Comparison of ENCODE assay signal across 16 cellular contexts in the genomic region with DNA sequence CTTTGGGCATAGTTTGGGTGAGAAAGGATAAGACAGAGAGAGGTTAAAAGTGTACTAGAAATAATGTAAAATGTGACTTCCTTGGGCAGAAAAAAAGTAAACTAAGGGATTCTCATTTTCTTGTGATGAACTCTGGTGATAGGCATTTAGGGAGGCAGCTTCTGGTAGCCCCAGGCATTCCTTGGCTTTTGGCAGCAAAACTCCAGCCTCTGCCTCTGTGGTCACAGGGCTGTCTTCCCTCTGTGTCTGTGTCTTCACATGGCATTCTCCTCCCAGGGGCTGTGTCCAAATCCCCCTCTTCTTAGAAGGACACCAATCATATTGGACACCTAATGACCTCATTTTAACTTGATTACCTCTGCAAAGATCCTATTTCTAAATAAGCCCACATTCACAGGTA. TPM values are rescaled to one million over a fixed set of nuclear protein-coding genes. Genes with fewer than 3 reads are reported as not detected.
DNase-seq lines count a peak whose midpoint lies in the region; TF ChIP-seq lines count a peak whose summit lies in the region.
"Had no signal": no experiment of that assay in that cellular context is flagged by ENCODE, and none has a peak within 500 bp of the region (broad histone marks: within the 10 kb centered on the region; RNA-seq: fewer than 3 reads in every experiment).

No MANE protein-coding gene starts in this region.

- no peak overlapping the region for H3K4me3 ChIP-seq in trophoblast cell (ENCODE audit: low read depth, low read length)
- no peak overlapping the region for H3K4me3 ChIP-seq in coronary artery
- H3K4me3 ChIP-seq: HAP-1 had no signal

- H3K79me1 ChIP-seq in trophoblast cell (ENCODE audit: low read length): no peaks in the 10 kb centered on the region

- no peak overlapping the region for H2AFZ ChIP-seq in trophoblast cell (ENCODE audit: insufficient read depth, low read length, poor library complexity)

- no peak overlapping the region for H3K27ac ChIP-seq in trophoblast cell (ENCODE audit: low read depth, low read length)
- no peak overlapping the region for H3K27ac ChIP-seq in coronary artery

- H3K9me3 ChIP-seq in trophoblast cell (ENCODE audit: insufficient read depth, low read depth, low read length): no peaks in the 10 kb centered on the region
- H3K9me3 ChIP-seq: HAP-1 had no signal

- no peaks in the 10 kb centered on the region for H3K79me2 ChIP-seq in trophoblast cell (ENCODE audit: control insufficient read depth, insufficient read depth, low read length, poor library complexity)

- H4K12ac ChIP-seq in trophoblast cell (ENCODE audit: low read depth, low read length): no peak overlapping the region

- no peaks in the 10 kb centered on the region for H3K27me3 ChIP-seq in trophoblast cell (ENCODE audit: insufficient read depth, low read length)

- H2BK12ac ChIP-seq in trophoblast cell (ENCODE audit: low read length): no peak overlapping the region

- H3K4ac ChIP-seq in trophoblast cell (ENCODE audit: low read depth, low read length): no peak overlapping the region

- H2BK5ac ChIP-seq in trophoblast cell (ENCODE audit: low read depth, low read length, poor library complexity): no peak overlapping the region

- no peak overlapping the region for H3K4me2 ChIP-seq in trophoblast cell (ENCODE audit: low read length)

- H3K36me3 ChIP-seq in trophoblast cell (ENCODE audit: control insufficient read depth in 1 of 2, insufficient read depth in 2 of 2, low read length in 2 of 2): no peaks in the 10 kb centered on the region
- H3K36me3 ChIP-seq: HAP-1 had no signal

- H3K9ac ChIP-seq in trophoblast cell (ENCODE audit: low read length): no peak overlapping the region

- no peak overlapping the region for H2AK5ac ChIP-seq in trophoblast cell (ENCODE audit: low read length)

- H2BK120ac ChIP-seq in trophoblast cell (ENCODE audit: insufficient read depth, low read length, poor library complexity): no peak overlapping the region

- H4K8ac ChIP-seq in trophoblast cell (ENCODE audit: low read depth, low read length): no peak overlapping the region

- H3K4me1 ChIP-seq in trophoblast cell (ENCODE audit: control insufficient read depth in 1 of 2, insufficient read depth in 2 of 2, low read length in 2 of 2): peaks cover 5% of the 10 kb centered on the region in 2 experiments
- H3K4me1 ChIP-seq: HAP-1 had no signal

- no peak for TF ChIP-seq CTCF in coronary artery (IDR thresholded peaks at IDR 0.05)

- no peak overlapping the region for H3K23ac ChIP-seq in trophoblast cell (ENCODE audit: low read length)

- H3K18ac ChIP-seq in trophoblast cell (ENCODE audit: low read length): no peak overlapping the region

- peak; percentile 62 for DNase-seq in EL
- DNase-seq in M059J (ENCODE audit: low read depth): peak; percentile 15
- DNase-seq in fibroblast of peridontal ligament (ENCODE audit: extremely low read depth): peak; percentile 14
- peak; percentile 38 to 54 for DNase-seq in trophoblast cell
- DNase-seq in hepatic stellate cell (ENCODE audit: low spot score): no peak
- DNase-seq in hippocampal formation (lab: John Stamatoyannopoulos, UW): no peak
- no peak for DNase-seq in coronary artery (ENCODE audit: low spot score)
- DNase-seq: CD8-positive, alpha-beta memory T cell; DND-41; NCI-H1417; NCI-H2029 treated with DMSO at 0.1 percent for 48 hours; NCI-H510A; NCI-H774; PC-3; SW 1271 had no signal

- H4K91ac ChIP-seq in trophoblast cell (ENCODE audit: low read depth, low read length): no peak overlapping the region

- no peak overlapping the region for H3K14ac ChIP-seq in trophoblast cell (ENCODE audit: low read length)

RNA-seq across cellular contexts. Expression of gene HS3ST3B1, which starts 54.7 kb away (rescaled TPM):
- 3.3 and 8.2 TPM in 2 replicates for total RNA-seq in M059J (2014; rRNA removed; shearing (Covaris generic))
- polyA plus RNA-seq in trophoblast cell (2013): 8.0 and 9.1 TPM in 2 replicates

Comparison
In these comparisons a context has a peak if more than half of its experiments do, and no peak if none do; other contexts are left out.
1. DNase-seq: peak in EL (single experiment), M059J (single experiment), fibroblast of peridontal ligament (single experiment) and trophoblast cell (2 of 2); none in hepatic stellate cell (single experiment), hippocampal formation (0 of 2) and coronary artery (single experiment).